22 cellular contexts compared by ENCODE assay signal in the genomic region with DNA sequence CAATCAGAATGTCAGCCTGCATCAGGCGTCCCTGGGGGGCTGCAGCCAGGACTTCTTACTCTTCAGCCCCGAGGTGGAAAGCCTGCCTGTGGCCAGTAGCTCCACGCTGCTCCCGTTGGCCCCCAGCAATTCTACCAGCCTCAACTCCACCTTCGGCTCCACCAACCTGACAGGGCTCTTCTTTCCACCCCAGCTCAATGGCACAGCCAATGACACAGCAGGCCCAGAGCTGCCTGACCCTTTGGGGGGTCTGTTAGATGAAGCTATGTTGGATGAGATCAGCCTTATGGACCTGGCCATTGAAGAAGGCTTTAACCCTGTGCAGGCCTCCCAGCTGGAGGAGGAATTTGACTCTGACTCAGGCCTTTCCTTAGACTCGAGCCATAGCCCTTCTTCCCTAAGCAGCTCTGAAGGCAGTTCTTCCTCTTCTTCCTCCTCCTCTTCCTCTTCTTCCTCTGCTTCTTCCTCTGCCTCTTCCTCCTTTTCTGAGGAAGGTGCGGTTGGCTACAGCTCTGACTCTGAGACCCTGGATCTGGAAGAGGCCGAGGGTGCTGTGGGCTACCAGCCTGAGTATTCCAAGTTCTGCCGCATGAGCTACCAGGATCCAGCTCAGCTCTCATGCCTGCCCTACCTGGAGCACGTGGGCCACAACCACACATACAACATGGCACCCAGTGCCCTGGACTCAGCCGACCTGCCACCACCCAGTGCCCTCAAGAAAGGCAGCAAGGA. TPM values are rescaled to one million over a fixed set of nuclear protein-coding genes. Genes with fewer than 3 reads are reported as not detected.
A peak's percentile ranks its signal among the peaks of the same experiment; 100 is the strongest.
DNase-seq lines count a peak whose midpoint lies in the region; ATAC-seq, FAIRE-seq and TF ChIP-seq lines count a peak whose summit lies in the region.
"Had no signal": no experiment of that assay in that cellular context is flagged by ENCODE, and none has a peak within 500 bp of the region (broad histone marks: within the 10 kb centered on the region; RNA-seq: fewer than 3 reads in every experiment).

No MANE protein-coding gene starts in this region.

- no peaks in the 10 kb centered on the region for H3K27me3 ChIP-seq in KMS-11 (ENCODE audit: insufficient read depth, low read depth)
- H3K27me3 ChIP-seq: heart right ventricle, SJSA1, transverse colon had no signal

- H3K4me3 ChIP-seq in KMS-11 (IDR thresholded peaks at IDR 0.05; ENCODE audit: insufficient read depth, low read depth, low read length): no peak overlapping the region
- H3K4me3 ChIP-seq: A549, heart right ventricle, PC-9, SJSA1, transverse colon had no signal

- no peak for TF ChIP-seq CTCF in KMS-11 (conservative IDR thresholded peaks at IDR 0.05; ENCODE audit: low read depth, low read length)

- no peak overlapping the region for H3K4me2 ChIP-seq in KMS-11
- H3K4me2 ChIP-seq: A549, PC-9 had no signal

- no peak overlapping the region for H3K4me3 Mint-ChIP-seq in activated T-cell treated with anti-CD3 and anti-CD28 coated beads, Interleukin-2, amount 50 U/mL, for 24 hours
- no peak overlapping the region for H3K4me3 Mint-ChIP-seq in activated T-cell treated with anti-CD3 and anti-CD28 coated beads, Interleukin-2, amount 50 U/mL, for 4 hours
- H3K4me3 Mint-ChIP-seq in central memory CD8-positive, alpha-beta T cell: no peak overlapping the region
- H3K4me3 Mint-ChIP-seq: immature natural killer cell had no signal

- peaks cover 90% of the 10 kb centered on the region for H3K36me3 Mint-ChIP-seq in activated T-cell treated with anti-CD3 and anti-CD28 coated beads, Interleukin-2, amount 50 U/mL, for 24 hours (ENCODE audit: low read depth)
- H3K36me3 Mint-ChIP-seq in activated T-cell treated with anti-CD3 and anti-CD28 coated beads, Interleukin-2, amount 50 U/mL, for 4 hours (ENCODE audit: insufficient read depth): peaks cover 48% of the 10 kb centered on the region
- peaks cover 31% of the 10 kb centered on the region for H3K36me3 Mint-ChIP-seq in central memory CD8-positive, alpha-beta T cell (ENCODE audit: insufficient read depth)

- no peaks in the 10 kb centered on the region for H4K20me1 ChIP-seq in KMS-11 (ENCODE audit: insufficient read depth)

- H3K79me2 ChIP-seq in KMS-11 (ENCODE audit: insufficient read depth, low read depth): peaks cover 49% of the 10 kb centered on the region

- H3K27me3 Mint-ChIP-seq in activated T-cell treated with anti-CD3 and anti-CD28 coated beads, Interleukin-2, amount 50 U/mL, for 24 hours: no peaks in the 10 kb centered on the region
- no peaks in the 10 kb centered on the region for H3K27me3 Mint-ChIP-seq in activated T-cell treated with anti-CD3 and anti-CD28 coated beads, Interleukin-2, amount 50 U/mL, for 4 hours (ENCODE audit: low read depth)
- H3K27me3 Mint-ChIP-seq in central memory CD8-positive, alpha-beta T cell: no peaks in the 10 kb centered on the region
- H3K27me3 Mint-ChIP-seq: naive B cell had no signal

- H3K4me1 ChIP-seq in KMS-11 (ENCODE audit: low read depth, poor library complexity, severe bottlenecking): peaks cover 60% of the 10 kb centered on the region

- H3K9ac ChIP-seq in KMS-11: no peak overlapping the region

- no peak overlapping the region for H2AFZ ChIP-seq in KMS-11 (ENCODE audit: low read depth)
- H2AFZ ChIP-seq: PC-9 had no signal

- no peak for FAIRE-seq in urothelium cell line (lab: Jason Lieb, UNC)
- FAIRE-seq: A549, HTR-8/SVneo had no signal

- H3K27ac Mint-ChIP-seq in activated T-cell treated with anti-CD3 and anti-CD28 coated beads, Interleukin-2, amount 50 U/mL, for 24 hours: peak overlapping the region; percentile 96
- peak overlapping the region; percentile 68 for H3K27ac Mint-ChIP-seq in central memory CD8-positive, alpha-beta T cell (ENCODE audit: low read depth)

- intact Hi-C loops in sciatic nerve (cut with DNase I): no loop called here

- peaks cover 29% of the 10 kb centered on the region for H3K4me1 Mint-ChIP-seq in activated T-cell treated with anti-CD3 and anti-CD28 coated beads, Interleukin-2, amount 50 U/mL, for 24 hours (ENCODE audit: low read depth)
- H3K4me1 Mint-ChIP-seq in activated T-cell treated with anti-CD3 and anti-CD28 coated beads, Interleukin-2, amount 50 U/mL, for 4 hours (ENCODE audit: low read depth): peaks cover 25% of the 10 kb centered on the region
- H3K4me1 Mint-ChIP-seq in central memory CD8-positive, alpha-beta T cell: peaks cover 27% of the 10 kb centered on the region

- DNase-seq in activated T-cell treated with anti-CD3 and anti-CD28 coated beads, Interleukin-2, amount 50 U/mL, for 24 hours: no peak
- DNase-seq in activated T-cell treated with anti-CD3 and anti-CD28 coated beads, Interleukin-2, amount 50 U/mL, for 4 hours: no peak
- DNase-seq in central memory CD8-positive, alpha-beta T cell (ENCODE audit: low spot score in 2 of 2): no peak
- DNase-seq in sciatic nerve (ENCODE audit: low spot score) (peak; percentile 48), urothelium cell line (ENCODE audit: low spot score) (no peak), HT-29 (ENCODE audit: low spot score) (no peak), NCI-H2029 treated with DMSO at 0.1 percent for 48 hours (lab: John Stamatoyannopoulos, UW) (no peak)
- DNase-seq: activated CD4-positive, alpha-beta T cell treated with anti-CD3 and anti-CD28 coated beads for 4 hours; amygdala; central memory CD4-positive, alpha-beta T cell; DMS53; effector memory CD4-positive, alpha-beta T cell; heart right ventricle; immature natural killer cell; naive B cell; NCI-H1436; PC-9; transverse colon had no signal

- H3K27ac ChIP-seq in KMS-11: peak overlapping the region; percentile 20; the same call in 1 of the 2 replicates
- H3K27ac ChIP-seq: A549, SJSA1, transverse colon had no signal

- ATAC-seq in activated T-cell treated with anti-CD3 and anti-CD28 coated beads, Interleukin-2, amount 50 U/mL, for 4 hours: no peak
- no peak for ATAC-seq in central memory CD8-positive, alpha-beta T cell (replicated peaks; ENCODE audit: extremely low read depth, poor library complexity, severe bottlenecking)
- ATAC-seq in sciatic nerve: no peak
- ATAC-seq: A549, heart right ventricle had no signal

- no peaks in the 10 kb centered on the region for H3K9me3 Mint-ChIP-seq in activated T-cell treated with anti-CD3 and anti-CD28 coated beads, Interleukin-2, amount 50 U/mL, for 24 hours
- H3K9me3 Mint-ChIP-seq in activated T-cell treated with anti-CD3 and anti-CD28 coated beads, Interleukin-2, amount 50 U/mL, for 4 hours: no peaks in the 10 kb centered on the region
- no peaks in the 10 kb centered on the region for H3K9me3 Mint-ChIP-seq in central memory CD8-positive, alpha-beta T cell
- H3K9me3 Mint-ChIP-seq: immature natural killer cell, naive B cell had no signal

- peaks cover 16% of the 10 kb centered on the region; the same call in 1 of the 2 replicates for H3K36me3 ChIP-seq in KMS-11 (ENCODE audit: insufficient read depth)

RNA-seq across cellular contexts. Expression of a gene that starts 10.4 kb away (rescaled TPM):
- total RNA-seq in activated T-cell treated with anti-CD3 and anti-CD28 coated beads, Interleukin-2, amount 50 U/mL, for 4 hours: 100 to 1,000 TPM in 2 of 3 donors, 10 to 100 TPM in 1; 93.1 to 123 (median 109) TPM
- 287 TPM for total RNA-seq in sciatic nerve
- 38.1 and 39.5 TPM in 2 replicates for total RNA-seq in HT-29 (2014; rRNA removed; shearing (Covaris generic))

RNA-seq across cellular contexts. Expression of a gene that starts 21.0 kb away (rescaled TPM):
- total RNA-seq in activated T-cell treated with anti-CD3 and anti-CD28 coated beads, Interleukin-2, amount 50 U/mL, for 4 hours: 1 to 10 TPM; 2.6 to 3.9 (median 3.2) TPM
- 72.7 TPM for total RNA-seq in sciatic nerve
- total RNA-seq in HT-29 (2014; rRNA removed; shearing (Covaris generic)): 0.89 and 4.2 TPM in 2 replicates

RNA-seq across cellular contexts. Expression of a gene that starts 42.7 kb away (rescaled TPM):
- 10 to 100 TPM; 53.2 to 64.4 (median 60.8) TPM for total RNA-seq in activated T-cell treated with anti-CD3 and anti-CD28 coated beads, Interleukin-2, amount 50 U/mL, for 4 hours
- 53.0 TPM for total RNA-seq in sciatic nerve
- 33.8 and 39.5 TPM in 2 replicates for total RNA-seq in HT-29 (2014; rRNA removed; shearing (Covaris generic))

RNA-seq across cellular contexts. Expression of a gene that starts 49.0 kb away (rescaled TPM):
- 10 to 100 TPM; 30.5 to 41.9 (median 30.9) TPM for total RNA-seq in activated T-cell treated with anti-CD3 and anti-CD28 coated beads, Interleukin-2, amount 50 U/mL, for 4 hours
- total RNA-seq in sciatic nerve: 18.5 TPM
- total RNA-seq in HT-29 (2014; rRNA removed; shearing (Covaris generic)): 15.7 and 16.4 TPM in 2 replicates

Comparison
In these comparisons a context has a peak if more than half of its experiments do, and no peak if none do; other contexts are left out.
1. RNA of a gene that starts 21.0 kb away (total RNA-seq): 72.7 TPM in sciatic nerve (single experiment); 0.89 to 4.2 TPM in HT-29 and 2.6 to 3.9 TPM in activated T-cell treated with anti-CD3 and anti-CD28 coated beads, Interleukin-2, amount 50 U/mL, for 4 hours; every median in the first group is over 10 times any median in the second.